Comparison of ENCODE assay signal across 17 cellular contexts in genomic region chr13:20305587-20305986, GRCh38.
"Had no signal": no experiment of that assay in that cellular context is flagged by ENCODE, and none has a peak within 500 bp of the region (broad histone marks: within the 10 kb centered on the region; RNA-seq: fewer than 3 reads in every experiment).

No MANE protein-coding gene starts in this region.

- H3K4me3 ChIP-seq: ascending aorta, breast epithelium, left ventricle myocardium inferior, mucosa of descending colon, thyroid gland, vagina had no signal

- H3K27ac Mint-ChIP-seq: naive thymus-derived CD4-positive, alpha-beta T cell; stimulated activated effector memory CD8-positive, alpha-beta T cell treated with anti-CD3 and anti-CD28 coated beads, Interleukin-12 subunit alpha, Interleukin-12 subunit beta, amount 100 ng/mL, for 72 hours had no signal

- H3K79me2 ChIP-seq: parathyroid adenoma had no signal

- H3K9me3 ChIP-seq: mucosa of descending colon, thyroid gland, vagina had no signal

- H3K4me3 Mint-ChIP-seq: stimulated activated effector memory CD8-positive, alpha-beta T cell treated with anti-CD3 and anti-CD28 coated beads, Interleukin-12 subunit alpha, Interleukin-12 subunit beta, amount 100 ng/mL, for 72 hours had no signal

- H3K27ac ChIP-seq: ascending aorta, breast epithelium, left ventricle myocardium inferior, parathyroid adenoma, thyroid gland, vagina had no signal

- H3K36me3 Mint-ChIP-seq: stimulated activated effector memory CD8-positive, alpha-beta T cell treated with anti-CD3 and anti-CD28 coated beads, Interleukin-12 subunit alpha, Interleukin-12 subunit beta, amount 100 ng/mL, for 72 hours had no signal

- H3K4me1 ChIP-seq: ascending aorta, breast epithelium, parathyroid adenoma had no signal

- H3K9ac ChIP-seq: parathyroid adenoma had no signal

- H3K36me3 ChIP-seq: ascending aorta, breast epithelium, left ventricle myocardium inferior, thyroid gland, vagina had no signal

- ATAC-seq: mucosa of descending colon; naive thymus-derived CD4-positive, alpha-beta T cell; stimulated activated effector memory CD8-positive, alpha-beta T cell treated with anti-CD3 and anti-CD28 coated beads, Interleukin-12 subunit alpha, Interleukin-12 subunit beta, amount 100 ng/mL, for 72 hours had no signal

- H3K27me3 ChIP-seq: thyroid gland, vagina had no signal

- H3K4me1 Mint-ChIP-seq: stimulated activated effector memory CD8-positive, alpha-beta T cell treated with anti-CD3 and anti-CD28 coated beads, Interleukin-12 subunit alpha, Interleukin-12 subunit beta, amount 100 ng/mL, for 72 hours had no signal

- DNase-seq: activated CD4-positive, CD25-positive, alpha-beta regulatory T cell treated with anti-CD3 and anti-CD28 coated beads, Interleukin-2, amount 50 U/mL, for 72 hours; activated naive CD4-positive, alpha-beta T cell treated with Interleukin-2 at 50 U/mL for 16 hours; cerebellar nuclear complex; effector CD8-positive, alpha-beta T cell; hypothalamus; left ventricle myocardium inferior; mucosa of descending colon; naive thymus-derived CD4-positive, alpha-beta T cell; stimulated activated CD4-positive, alpha-beta T cell treated with anti-CD3 and anti-CD28 coated beads, Interleukin-12 subunit alpha, Interleukin-12 subunit beta, amount 100 ng/mL, for 4 hours; stimulated activated CD4-positive, alpha-beta T cell treated with anti-CD3 and anti-CD28 coated beads, Interleukin-2, amount 100 ng/mL, for 24 hours; T1000; thyroid gland had no signal

- H2AFZ ChIP-seq: parathyroid adenoma had no signal
